1 cellular context compared by ENCODE assay signal in the genomic region with DNA sequence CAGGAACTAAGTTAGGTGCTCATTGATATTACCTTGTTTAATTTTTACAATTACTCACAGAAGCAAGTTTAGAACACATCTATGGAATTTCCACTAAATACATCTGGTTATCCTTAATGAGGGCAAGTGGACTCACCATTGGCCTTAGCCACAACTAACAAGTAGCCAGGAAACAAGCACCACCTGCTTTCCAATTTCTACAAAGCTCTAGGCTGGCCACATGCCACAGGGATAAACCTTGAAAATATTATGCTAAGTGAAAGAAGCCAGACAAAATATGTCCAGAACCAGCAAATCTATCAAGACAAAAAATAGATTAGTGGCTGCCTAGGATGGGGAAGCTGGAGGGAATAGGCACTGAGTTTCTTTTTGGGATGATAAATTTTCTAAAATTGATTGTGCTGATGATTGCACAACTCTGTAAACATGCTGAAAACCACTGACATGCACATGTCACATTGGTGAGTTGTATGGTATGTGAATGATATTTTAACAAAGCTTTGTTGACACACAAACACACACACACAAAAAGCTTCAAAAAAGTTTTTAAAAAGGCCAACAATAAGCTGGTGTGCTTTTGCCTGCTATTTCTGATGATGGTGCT.
TF ChIP-seq lines count a peak whose summit lies in the region.

No MANE protein-coding gene starts in this region.

TF ChIP-seq in HepG2, 621 proteins besides CTCF, POLR2A, EP300 and RAD21 (continued from another document):
- TF ChIP-seq EHMT2 (IDR thresholded peaks at IDR 0.05; ENCODE audit: borderline replicate concordance, low read depth, low read length) (no peak), ZNF615 (CRISPR knock-in tag; IDR thresholded peaks at IDR 0.05; ENCODE audit: borderline replicate concordance) (no peak), ERF (CRISPR knock-in tag; IDR thresholded peaks at IDR 0.05) (0 out of 2 replicates have a peak, but pooled peaks have one; percentile 20), ZNF737 (CRISPR knock-in tag; IDR thresholded peaks at IDR 0.05; ENCODE audit: borderline replicate concordance) (no peak), SOX5 (CRISPR knock-in tag; IDR thresholded peaks at IDR 0.05; ENCODE audit: borderline replicate concordance) (peak; percentile 77; the same call in 1 of the 2 replicates), GABPA (IDR thresholded peaks at IDR 0.05; ENCODE audit: low read depth, low read length) (no peak), GABPA (CRISPR knock-in tag; IDR thresholded peaks at IDR 0.05; ENCODE audit: low read depth) (0 out of 2 replicates have a peak, but pooled peaks have one; percentile 13), FOSL2 (CRISPR knock-in tag; IDR thresholded peaks at IDR 0.05) (peak; percentile 40; the same call in 1 of the 2 replicates), ELF3 (CRISPR knock-in tag; IDR thresholded peaks at IDR 0.05) (peak; percentile 51; the same call in 1 of the 2 replicates), SKI (IDR thresholded peaks at IDR 0.05; ENCODE audit: partially characterized antibody) (no peak), RBM39 (IDR thresholded peaks at IDR 0.05; ENCODE audit: low read depth, low read length, poor library complexity, severe bottlenecking) (no peak), KAT8 (CRISPR knock-in tag; IDR thresholded peaks at IDR 0.05) (peak; percentile 29; the same call in 1 of the 2 replicates)
- TF ChIP-seq, protein P1, sequence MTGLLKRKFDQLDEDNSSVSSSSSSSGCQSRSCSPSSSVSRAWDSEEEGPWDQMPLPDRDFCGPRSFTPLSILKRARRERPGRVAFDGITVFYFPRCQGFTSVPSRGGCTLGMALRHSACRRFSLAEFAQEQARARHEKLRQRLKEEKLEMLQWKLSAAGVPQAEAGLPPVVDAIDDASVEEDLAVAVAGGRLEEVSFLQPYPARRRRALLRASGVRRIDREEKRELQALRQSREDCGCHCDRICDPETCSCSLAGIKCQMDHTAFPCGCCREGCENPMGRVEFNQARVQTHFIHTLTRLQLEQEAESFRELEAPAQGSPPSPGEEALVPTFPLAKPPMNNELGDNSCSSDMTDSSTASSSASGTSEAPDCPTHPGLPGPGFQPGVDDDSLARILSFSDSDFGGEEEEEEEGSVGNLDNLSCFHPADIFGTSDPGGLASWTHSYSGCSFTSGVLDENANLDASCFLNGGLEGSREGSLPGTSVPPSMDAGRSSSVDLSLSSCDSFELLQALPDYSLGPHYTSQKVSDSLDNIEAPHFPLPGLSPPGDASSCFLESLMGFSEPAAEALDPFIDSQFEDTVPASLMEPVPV (CRISPR knock-in tag; IDR thresholded peaks at IDR 0.05) = no peak
- TF ChIP-seq, protein P2, sequence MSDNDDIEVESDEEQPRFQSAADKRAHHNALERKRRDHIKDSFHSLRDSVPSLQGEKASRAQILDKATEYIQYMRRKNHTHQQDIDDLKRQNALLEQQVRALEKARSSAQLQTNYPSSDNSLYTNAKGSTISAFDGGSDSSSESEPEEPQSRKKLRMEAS (IDR thresholded peaks at IDR 0.05) = peak; percentile 40; the same call in 1 of the 2 replicates
- TF ChIP-seq, protein P3, sequence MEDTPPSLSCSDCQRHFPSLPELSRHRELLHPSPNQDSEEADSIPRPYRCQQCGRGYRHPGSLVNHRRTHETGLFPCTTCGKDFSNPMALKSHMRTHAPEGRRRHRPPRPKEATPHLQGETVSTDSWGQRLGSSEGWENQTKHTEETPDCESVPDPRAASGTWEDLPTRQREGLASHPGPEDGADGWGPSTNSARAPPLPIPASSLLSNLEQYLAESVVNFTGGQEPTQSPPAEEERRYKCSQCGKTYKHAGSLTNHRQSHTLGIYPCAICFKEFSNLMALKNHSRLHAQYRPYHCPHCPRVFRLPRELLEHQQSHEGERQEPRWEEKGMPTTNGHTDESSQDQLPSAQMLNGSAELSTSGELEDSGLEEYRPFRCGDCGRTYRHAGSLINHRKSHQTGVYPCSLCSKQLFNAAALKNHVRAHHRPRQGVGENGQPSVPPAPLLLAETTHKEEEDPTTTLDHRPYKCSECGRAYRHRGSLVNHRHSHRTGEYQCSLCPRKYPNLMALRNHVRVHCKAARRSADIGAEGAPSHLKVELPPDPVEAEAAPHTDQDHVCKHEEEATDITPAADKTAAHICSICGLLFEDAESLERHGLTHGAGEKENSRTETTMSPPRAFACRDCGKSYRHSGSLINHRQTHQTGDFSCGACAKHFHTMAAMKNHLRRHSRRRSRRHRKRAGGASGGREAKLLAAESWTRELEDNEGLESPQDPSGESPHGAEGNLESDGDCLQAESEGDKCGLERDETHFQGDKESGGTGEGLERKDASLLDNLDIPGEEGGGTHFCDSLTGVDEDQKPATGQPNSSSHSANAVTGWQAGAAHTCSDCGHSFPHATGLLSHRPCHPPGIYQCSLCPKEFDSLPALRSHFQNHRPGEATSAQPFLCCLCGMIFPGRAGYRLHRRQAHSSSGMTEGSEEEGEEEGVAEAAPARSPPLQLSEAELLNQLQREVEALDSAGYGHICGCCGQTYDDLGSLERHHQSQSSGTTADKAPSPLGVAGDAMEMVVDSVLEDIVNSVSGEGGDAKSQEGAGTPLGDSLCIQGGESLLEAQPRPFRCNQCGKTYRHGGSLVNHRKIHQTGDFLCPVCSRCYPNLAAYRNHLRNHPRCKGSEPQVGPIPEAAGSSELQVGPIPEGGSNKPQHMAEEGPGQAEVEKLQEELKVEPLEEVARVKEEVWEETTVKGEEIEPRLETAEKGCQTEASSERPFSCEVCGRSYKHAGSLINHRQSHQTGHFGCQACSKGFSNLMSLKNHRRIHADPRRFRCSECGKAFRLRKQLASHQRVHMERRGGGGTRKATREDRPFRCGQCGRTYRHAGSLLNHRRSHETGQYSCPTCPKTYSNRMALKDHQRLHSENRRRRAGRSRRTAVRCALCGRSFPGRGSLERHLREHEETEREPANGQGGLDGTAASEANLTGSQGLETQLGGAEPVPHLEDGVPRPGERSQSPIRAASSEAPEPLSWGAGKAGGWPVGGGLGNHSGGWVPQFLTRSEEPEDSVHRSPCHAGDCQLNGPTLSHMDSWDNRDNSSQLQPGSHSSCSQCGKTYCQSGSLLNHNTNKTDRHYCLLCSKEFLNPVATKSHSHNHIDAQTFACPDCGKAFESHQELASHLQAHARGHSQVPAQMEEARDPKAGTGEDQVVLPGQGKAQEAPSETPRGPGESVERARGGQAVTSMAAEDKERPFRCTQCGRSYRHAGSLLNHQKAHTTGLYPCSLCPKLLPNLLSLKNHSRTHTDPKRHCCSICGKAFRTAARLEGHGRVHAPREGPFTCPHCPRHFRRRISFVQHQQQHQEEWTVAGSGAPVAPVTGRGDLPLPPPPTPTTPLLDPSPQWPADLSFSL (CRISPR knock-in tag; IDR thresholded peaks at IDR 0.05) = peak; percentile 90; the same call in 1 of the 2 replicates
